ENCODE assay signal across 24 cellular contexts in genomic region chr19:48283908-48284307, GRCh38. TPM values are rescaled to one million over a fixed set of nuclear protein-coding genes. Genes with fewer than 3 reads are reported as not detected.
DNase-seq lines count a peak whose midpoint lies in the region; ATAC-seq and TF ChIP-seq lines count a peak whose summit lies in the region.
"Had no signal": no experiment of that assay in that cellular context is flagged by ENCODE, and none has a peak within 500 bp of the region (broad histone marks: within the 10 kb centered on the region; RNA-seq: fewer than 3 reads in every experiment).

No MANE protein-coding gene starts in this region.

- H3K18ac ChIP-seq in trophoblast cell (ENCODE audit: low read length) = no peak overlapping the region

- ATAC-seq in HG03354 (IDR thresholded peaks at IDR 0.05; ENCODE audit: poor library complexity, severe bottlenecking, unreplicated experiment) = no peak
- ATAC-seq in left colon = no peak
- ATAC-seq: gastrocnemius medialis, HCT116, left lung, sciatic nerve, upper lobe of right lung had no signal

- H2BK12ac ChIP-seq in trophoblast cell (ENCODE audit: low read length) = no peak overlapping the region

- peaks cover 11% of the 10 kb centered on the region for H3K9me3 ChIP-seq in trophoblast cell (ENCODE audit: insufficient read depth, low read depth, low read length)
- H3K9me3 ChIP-seq: adrenal gland, upper lobe of right lung had no signal

- intact Hi-C loops in left colon (cut with DNase I, micrococcal nuclease) = no loop called here

- H2AFZ ChIP-seq in trophoblast cell (ENCODE audit: insufficient read depth, low read length, poor library complexity) = no peak overlapping the region

- no peak overlapping the region for H3K4ac ChIP-seq in trophoblast cell (ENCODE audit: low read depth, low read length)

- no peak overlapping the region for H2BK5ac ChIP-seq in trophoblast cell (ENCODE audit: low read depth, low read length, poor library complexity)

- peaks cover 47 to 51% of the 10 kb centered on the region in 2 experiments for H3K36me3 ChIP-seq in trophoblast cell (ENCODE audit: control insufficient read depth in 1 of 2, insufficient read depth in 2 of 2, low read length in 2 of 2)
- H3K36me3 ChIP-seq: adrenal gland, gastrocnemius medialis, upper lobe of right lung had no signal

- H3K9ac ChIP-seq in trophoblast cell (ENCODE audit: low read length) = no peak overlapping the region

- no peak overlapping the region for H2AK5ac ChIP-seq in trophoblast cell (ENCODE audit: low read length)

- no peaks in the 10 kb centered on the region for H3K79me1 ChIP-seq in trophoblast cell (ENCODE audit: low read length)

- no peak for TF ChIP-seq CTCF in fibroblast of mammary gland (conservative IDR thresholded peaks at IDR 0.05; ENCODE audit: control insufficient read depth, insufficient read depth, low read depth, low read length)

- no CpG with 5 or more reads among the region's 7 CpGs for WGBS in trophoblast cell (ENCODE audit: extremely low coverage, insufficient coverage, insufficient read length)

- H3K4me1 ChIP-seq in trophoblast cell (ENCODE audit: control insufficient read depth in 1 of 2, insufficient read depth in 2 of 2, low read length in 2 of 2) = peaks cover 0 to 2% of the 10 kb centered on the region in 2 experiments
- H3K4me1 ChIP-seq: adrenal gland, Caco-2, gastrocnemius medialis, left lung, upper lobe of right lung had no signal

- no peak overlapping the region for H4K91ac ChIP-seq in trophoblast cell (ENCODE audit: low read depth, low read length)

- H2BK120ac ChIP-seq in trophoblast cell (ENCODE audit: insufficient read depth, low read length, poor library complexity) = no peak overlapping the region

- H4K8ac ChIP-seq in trophoblast cell (ENCODE audit: low read depth, low read length) = no peak overlapping the region

- no peaks in the 10 kb centered on the region for H3K27me3 ChIP-seq in trophoblast cell (ENCODE audit: insufficient read depth, low read length)
- H3K27me3 ChIP-seq: adrenal gland, left lung, upper lobe of right lung had no signal

- H4K12ac ChIP-seq in trophoblast cell (ENCODE audit: low read depth, low read length) = no peak overlapping the region

- H3K27ac ChIP-seq in trophoblast cell (ENCODE audit: low read depth, low read length) = no peak overlapping the region
- H3K27ac ChIP-seq: adrenal gland, gastrocnemius medialis, left lung, upper lobe of right lung had no signal

- H3K14ac ChIP-seq in trophoblast cell (ENCODE audit: low read length) = no peak overlapping the region

- peak; percentile 97 for DNase-seq in EH (ENCODE audit: low read depth)
- DNase-seq in RKO (ENCODE audit: low spot score) = peak; percentile 58
- DNase-seq in fibroblast of mammary gland (ENCODE audit: low read depth) = peak; percentile 67
- DNase-seq in trophoblast cell = peak; percentile 79 to 85
- DNase-seq in SHP77 (lab: John Stamatoyannopoulos, UW) = no peak
- DNase-seq in left colon = no peak
- DNase-seq in DMS114 treated with DMSO at 0.1 percent for 48 hours (lab: John Stamatoyannopoulos, UW; ENCODE audit: unreplicated experiment) = no peak
- DNase-seq: activated CD4-positive, alpha-beta T cell treated with anti-CD3 and anti-CD28 coated beads for 48 hours; activated effector memory CD4-positive, alpha-beta T cell treated with anti-CD3 and anti-CD28 coated beads, Interleukin-2, amount 50 U/mL, for 16 hours; adrenal gland; AML-193; Caco-2; endodermal cell; gastrocnemius medialis; left lung; NCI-H187; NCI-H446 treated with DMSO at 0.1 percent for 48 hours; NK-92 treated with Interleukin-12 subunit alpha and Interleukin-12 subunit beta, amount 100 ng/mL, for 24 hours; stimulated activated CD4-positive, alpha-beta T cell treated with anti-CD3 and anti-CD28 coated beads, Interleukin-1b, Interleukin-23, amount 100 ng/mL, for 48 hours; SW 1271; upper lobe of right lung had no signal

- H3K4me2 ChIP-seq in trophoblast cell (ENCODE audit: low read length) = no peak overlapping the region

- H3K4me3 ChIP-seq in fibroblast of mammary gland (ENCODE audit: control insufficient read depth, low read depth, low read length) (no peak overlapping the region), trophoblast cell (ENCODE audit: low read depth, low read length) (no peak overlapping the region)
- H3K4me3 ChIP-seq: adrenal gland, gastrocnemius medialis, left lung, upper lobe of right lung had no signal

- no peaks in the 10 kb centered on the region for H3K79me2 ChIP-seq in trophoblast cell (ENCODE audit: control insufficient read depth, insufficient read depth, low read length, poor library complexity)

- H3K23ac ChIP-seq in trophoblast cell (ENCODE audit: low read length) = no peak overlapping the region

RNA-seq across cellular contexts. Expression of gene ZNF114, which starts 14.0 kb away (rescaled TPM):
- polyA plus RNA-seq in trophoblast cell (2013) = 85.5 and 90.7 TPM in 2 replicates
- under 1 TPM in 1 of 2 donors, not detected in 1; 0.34 TPM for total RNA-seq in left colon

RNA-seq across cellular contexts. Expression of gene CARD8, which starts 28.2 kb away (rescaled TPM):
- polyA plus RNA-seq in trophoblast cell (2013) = 20.4 and 20.6 TPM in 2 replicates
- 10 to 100 TPM; 15.3 to 23.4 TPM for total RNA-seq in left colon

RNA-seq across cellular contexts. Expression of gene EMP3, which starts 41.4 kb away (rescaled TPM):
- 21.1 and 22.2 TPM in 2 replicates for polyA plus RNA-seq in trophoblast cell (2013)
- total RNA-seq in left colon = 10 to 100 TPM in 1 of 2 donors, 1 to 10 TPM in 1; 8.4 to 33.4 TPM

Comparison
In these comparisons a context has a peak if more than half of its experiments do, and no peak if none do; other contexts are left out.
1. DNase-seq: peak in EH (single experiment), RKO (single experiment), fibroblast of mammary gland (single experiment) and trophoblast cell (2 of 2); none in SHP77 (0 of 2), left colon (0 of 2) and DMS114 treated with DMSO at 0.1 percent for 48 hours (single experiment).